8 cellular contexts compared by ENCODE assay signal in the genomic region with DNA sequence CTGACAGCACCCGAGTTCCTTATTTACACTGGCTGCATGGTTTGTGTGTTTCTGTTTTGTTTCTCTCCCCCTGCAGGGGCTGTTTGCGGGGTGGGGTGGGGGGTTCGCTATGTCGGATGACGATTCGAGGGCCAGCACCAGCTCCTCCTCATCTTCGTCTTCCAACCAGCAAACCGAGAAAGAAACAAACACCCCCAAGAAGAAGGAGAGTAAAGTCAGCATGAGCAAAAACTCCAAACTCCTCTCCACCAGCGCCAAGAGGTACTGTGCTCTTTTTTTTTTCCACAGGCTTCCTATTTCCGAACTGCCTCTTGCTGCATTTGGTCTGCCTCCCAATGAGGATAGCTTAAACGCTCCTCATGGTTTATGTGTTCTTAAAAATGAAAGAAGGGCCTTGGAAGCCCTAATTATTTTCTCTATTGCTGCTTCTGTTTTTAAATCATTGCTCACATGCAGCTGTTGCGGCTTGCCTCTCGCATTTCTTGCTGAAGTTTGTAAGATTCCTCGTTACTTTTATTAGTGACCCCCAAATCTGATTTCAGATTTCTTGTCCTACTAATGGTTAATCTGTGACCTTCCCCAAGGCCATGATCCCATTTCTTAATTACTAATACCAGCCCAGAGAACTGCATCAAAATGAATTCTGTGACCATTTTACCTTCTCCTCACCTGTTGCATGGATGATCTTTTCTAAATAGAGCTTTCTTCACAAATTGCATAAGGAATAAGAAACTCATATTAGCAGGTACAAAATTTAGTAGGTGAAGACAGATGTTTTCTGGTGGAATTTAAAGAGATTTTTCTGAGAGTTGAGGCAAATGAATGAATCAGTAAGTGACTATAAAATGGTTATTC. TPM values are rescaled to one million over a fixed set of nuclear protein-coding genes. Genes with fewer than 3 reads are reported as not detected.
DNase-seq lines count a peak whose midpoint lies in the region; ATAC-seq and TF ChIP-seq lines count a peak whose summit lies in the region.

No MANE protein-coding gene starts in this region.

- TF ChIP-seq POLR2A in upper lobe of left lung (IDR thresholded peaks at IDR 0.05) = no peak

- DNase-seq in activated CD4-positive, alpha-beta T cell treated with anti-CD3 and anti-CD28 coated beads for 36 hours = peak; percentile 35
- DNase-seq in activated CD4-positive, alpha-beta T cell treated with anti-CD3 and anti-CD28 coated beads, Interleukin-2, amount 50 U/mL, for 4 hours = no peak
- DNase-seq in PC-3 (peak; percentile 51), memory B cell (ENCODE audit: low spot score in 2 of 2) (no peak), upper lobe of left lung (peak in 1 of 2 donors; percentile 21), NCI-H446 (lab: John Stamatoyannopoulos, UW) (no peak)

- TF ChIP-seq EP300 in upper lobe of left lung (IDR thresholded peaks at IDR 0.05) = no peak

- H3K27me3 ChIP-seq in PC-3 (ENCODE audit: low read length) (no peaks in the 10 kb centered on the region), upper lobe of left lung (no peaks in the 10 kb centered on the region)

- H3K27ac ChIP-seq in PC-3 (ENCODE audit: low read length) (peak overlapping the region; percentile 29), upper lobe of left lung (peak overlapping the region; percentile 89 to 91 (median 90))

- H3K36me3 Mint-ChIP-seq in activated CD4-positive, alpha-beta T cell treated with anti-CD3 and anti-CD28 coated beads for 36 hours (ENCODE audit: low read depth) = peaks cover 27% of the 10 kb centered on the region
- H3K36me3 Mint-ChIP-seq in dendritic cell treated with granulocyte-macrophage colony-stimulating factor and Interleukin-4, amounts not matched to agents 40 ng/mL and 50 ng/mL, for 4 days (ENCODE audit: low read depth) = peaks cover 57% of the 10 kb centered on the region
- peaks cover 3% of the 10 kb centered on the region for H3K36me3 Mint-ChIP-seq in memory B cell

- H3K4me3 ChIP-seq in PC-3 (ENCODE audit: low read length) (peak overlapping the region; percentile 90), upper lobe of left lung (peak overlapping the region; percentile 43 to 98 (median 76))

- no peaks in the 10 kb centered on the region for H3K9me3 ChIP-seq in PC-3 (ENCODE audit: low read length)
- H3K9me3 ChIP-seq in upper lobe of left lung = no peaks in the 10 kb centered on the region

- 12 to 20% methylated on average over 14 of the region's 14 CpGs for WGBS in upper lobe of left lung, 2 donors

- peaks cover 57% of the 10 kb centered on the region for H3K4me1 ChIP-seq in PC-3 (ENCODE audit: insufficient read depth, low read length)
- H3K4me1 ChIP-seq in upper lobe of left lung = peaks cover 36 to 55% (median 42%) of the 10 kb centered on the region in 4 donors

- no peaks in the 10 kb centered on the region for H3K9me3 Mint-ChIP-seq in activated CD4-positive, alpha-beta T cell treated with anti-CD3 and anti-CD28 coated beads for 36 hours (ENCODE audit: low read depth)
- H3K9me3 Mint-ChIP-seq in dendritic cell treated with granulocyte-macrophage colony-stimulating factor and Interleukin-4, amounts not matched to agents 40 ng/mL and 50 ng/mL, for 4 days = no peaks in the 10 kb centered on the region
- no peaks in the 10 kb centered on the region for H3K9me3 Mint-ChIP-seq in memory B cell

- H3K36me3 ChIP-seq in PC-3 (ENCODE audit: low read depth, low read length) = peaks cover 5% of the 10 kb centered on the region; the same call in 1 of the 2 replicates
- no peaks in the 10 kb centered on the region for H3K36me3 ChIP-seq in upper lobe of left lung

- H3K4me3 Mint-ChIP-seq in activated CD4-positive, alpha-beta T cell treated with anti-CD3 and anti-CD28 coated beads for 36 hours = peak overlapping the region; percentile 91
- H3K4me3 Mint-ChIP-seq in dendritic cell treated with granulocyte-macrophage colony-stimulating factor and Interleukin-4, amounts not matched to agents 40 ng/mL and 50 ng/mL, for 4 days = peak overlapping the region; percentile 99
- H3K4me3 Mint-ChIP-seq in memory B cell = peak overlapping the region; percentile 99

- POLR2A ChIA-PET in activated CD4-positive, alpha-beta T cell treated with anti-CD3 and anti-CD28 coated beads for 36 hours (lab: Charles Lee) = interaction anchor here (0.5 to 1.4 kb wide), 2 partner anchors 13 to 110 kb away, joined by 4 to 7 read pairs; partner anchors contain the start of genes NKIRAS1 and RPL15
- POLR2A ChIA-PET in PC-3 (lab: Charles Lee; ENCODE audit: unreplicated experiment) = no interaction called here

- no peak for ATAC-seq in activated CD4-positive, alpha-beta T cell treated with anti-CD3 and anti-CD28 coated beads for 36 hours
- ATAC-seq in PC-3 (no peak), memory B cell (ENCODE audit: low read depth) (no peak), upper lobe of left lung (ENCODE audit: low FRiP score in 2 of 2) (peak in 1 of 2 donors; percentile 37), HG03095 (IDR thresholded peaks at IDR 0.05; ENCODE audit: unreplicated experiment) (no peak)

- peaks cover 8% of the 10 kb centered on the region for H3K27me3 Mint-ChIP-seq in activated CD4-positive, alpha-beta T cell treated with anti-CD3 and anti-CD28 coated beads for 36 hours
- peaks cover 5% of the 10 kb centered on the region for H3K27me3 Mint-ChIP-seq in dendritic cell treated with granulocyte-macrophage colony-stimulating factor and Interleukin-4, amounts not matched to agents 40 ng/mL and 50 ng/mL, for 4 days
- no peaks in the 10 kb centered on the region for H3K27me3 Mint-ChIP-seq in memory B cell

- BruUV-seq in PC-3 (replicated peaks; lab: Mats Ljungman, UMichigan) = TSS peak; percentile 38

- TF ChIP-seq CTCF in PC-3 (conservative IDR thresholded peaks at IDR 0.05; ENCODE audit: low read depth, low read length) (no peak), upper lobe of left lung (IDR thresholded peaks at IDR 0.05) (no peak)

- CTCF ChIA-PET in activated CD4-positive, alpha-beta T cell treated with anti-CD3 and anti-CD28 coated beads for 36 hours (lab: Charles Lee) = interaction anchor here (0.6 to 0.8 kb wide), 3 partner anchors 20 to 466 kb away, joined by 3 to 4 read pairs (median 4); no protein-coding TSS in a partner anchor
- CTCF ChIA-PET in PC-3 (lab: Charles Lee) = interaction anchor here (0.7 kb wide), 1 partner anchor 193 kb away, joined by 3 read pairs; no protein-coding TSS in a partner anchor

- peaks cover 50% of the 10 kb centered on the region for H3K4me1 Mint-ChIP-seq in activated CD4-positive, alpha-beta T cell treated with anti-CD3 and anti-CD28 coated beads for 36 hours
- H3K4me1 Mint-ChIP-seq in dendritic cell treated with granulocyte-macrophage colony-stimulating factor and Interleukin-4, amounts not matched to agents 40 ng/mL and 50 ng/mL, for 4 days (ENCODE audit: low read depth) = peaks cover 58% of the 10 kb centered on the region
- H3K4me1 Mint-ChIP-seq in memory B cell = peaks cover 38% of the 10 kb centered on the region

- H2AFZ ChIP-seq in PC-3 (ENCODE audit: low read length) = peak overlapping the region; percentile 37; the same call in 1 of the 2 replicates

- peak overlapping the region; percentile 83 for H3K4me2 ChIP-seq in PC-3 (ENCODE audit: low read length)

- intact Hi-C loops in activated CD4-positive, alpha-beta T cell treated with anti-CD3 and anti-CD28 coated beads for 36 hours (cut with DNase I, micrococcal nuclease) = loop anchor here (1.0 to 10.0 kb wide), 4 partner anchors 138 to 605 kb away; partner anchors contain the start of genes UBE2E2 (in 2 of the 2) and NR1D2 (in 1 of the 2)
- intact Hi-C loops in PC-3 (cut with micrococcal nuclease) = loop anchor here (1.0 to 5.0 kb wide), 7 partner anchors 60 to 690 kb away; partner anchors contain the start of gene UBE2E2
- intact Hi-C loops in dendritic cell treated with granulocyte-macrophage colony-stimulating factor and Interleukin-4, amounts not matched to agents 40 ng/mL and 50 ng/mL, for 4 days (cut with micrococcal nuclease) = loop anchor here (5.0 kb wide), 1 partner anchor 60 kb away; no protein-coding TSS in a partner anchor

- H3F3A ChIP-seq in PC-3 (ENCODE audit: low read length, unreplicated experiment) = no peaks in the 10 kb centered on the region

- H3K27ac Mint-ChIP-seq in activated CD4-positive, alpha-beta T cell treated with anti-CD3 and anti-CD28 coated beads for 36 hours = peak overlapping the region; percentile 91
- H3K27ac Mint-ChIP-seq in dendritic cell treated with granulocyte-macrophage colony-stimulating factor and Interleukin-4, amounts not matched to agents 40 ng/mL and 50 ng/mL, for 4 days = peak overlapping the region; percentile 99
- H3K27ac Mint-ChIP-seq in memory B cell = peak overlapping the region; percentile 96

- H3K9me2 ChIP-seq in PC-3 (replicated peaks; ENCODE audit: low read length) = no peaks in the 10 kb centered on the region

- H3K79me2 ChIP-seq in PC-3 (ENCODE audit: low read length) = peaks cover 62% of the 10 kb centered on the region

- peaks cover 10% of the 10 kb centered on the region for H4K20me1 ChIP-seq in PC-3 (ENCODE audit: low read length)

- H3K9ac ChIP-seq in PC-3 (ENCODE audit: low read length) = peak overlapping the region; percentile 91

RNA-seq across cellular contexts. Expression of gene UBE2E1, which starts 1.6 kb away (rescaled TPM):
- total RNA-seq in activated CD4-positive, alpha-beta T cell treated with anti-CD3 and anti-CD28 coated beads for 36 hours = 10 to 100 TPM; 86.3 to 93.8 TPM
- total RNA-seq in PC-3 (2014; rRNA removed) = 90.1 and 117 TPM in 2 replicates
- 100 to 1,000 TPM in 1 of 6 donors, 10 to 100 TPM in 5; 44.8 to 108 (median 80.5) TPM for total RNA-seq in upper lobe of left lung

Comparison
In these comparisons a context has a peak if more than half of its experiments do, and no peak if none do; other contexts are left out.
1. DNase-seq: peak in activated CD4-positive, alpha-beta T cell treated with anti-CD3 and anti-CD28 coated beads for 36 hours (single experiment) and PC-3 (single experiment); none in activated CD4-positive, alpha-beta T cell treated with anti-CD3 and anti-CD28 coated beads, Interleukin-2, amount 50 U/mL, for 4 hours (0 of 2), memory B cell (0 of 2) and NCI-H446 (0 of 2).
2. Peak in every context shown above with its lines, with median percentiles within 50 percentile points of each other: H3K27ac Mint-ChIP-seq and H3K4me3 Mint-ChIP-seq.